10 cellular contexts compared by ENCODE assay signal in the genomic region with DNA sequence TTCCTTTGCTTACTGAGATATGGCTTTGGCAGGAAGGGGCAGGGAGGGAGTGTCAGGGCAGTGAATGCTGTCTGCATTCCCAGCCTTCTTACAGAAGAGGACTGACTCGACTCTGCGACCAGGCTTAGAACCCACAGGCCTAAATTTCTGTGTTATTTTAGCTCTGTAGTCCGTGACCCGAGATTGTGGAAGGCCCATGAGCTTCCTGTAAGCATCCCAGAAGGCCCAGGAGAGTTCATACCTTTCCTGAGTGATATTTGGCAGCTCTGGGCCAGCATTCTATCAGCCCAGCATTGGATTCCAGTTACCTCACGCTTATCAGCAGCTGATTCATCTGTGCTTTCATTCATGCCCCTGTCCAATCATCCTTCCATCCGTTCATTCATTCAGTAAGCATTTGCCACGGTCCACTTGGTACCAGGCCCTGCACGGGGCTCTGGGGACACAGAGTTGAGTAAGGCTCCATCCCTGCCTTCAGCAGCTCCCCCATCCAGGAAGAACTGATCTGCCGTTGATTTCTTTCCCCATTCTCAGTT. TPM values are rescaled to one million over a fixed set of nuclear protein-coding genes. Genes with fewer than 3 reads are reported as not detected.
DNase-seq lines count a peak whose midpoint lies in the region; ATAC-seq and TF ChIP-seq lines count a peak whose summit lies in the region.
"Had no signal": no experiment of that assay in that cellular context is flagged by ENCODE, and none has a peak within 500 bp of the region (broad histone marks: within the 10 kb centered on the region; RNA-seq: fewer than 3 reads in every experiment).

No MANE protein-coding gene starts in this region.

- DNase-seq in EH (ENCODE audit: low read depth) (peak; percentile 91), RWPE2 (ENCODE audit: low spot score) (no peak), fibroblast of villous mesenchyme (ENCODE audit: low read depth) (peak; percentile 68), gastrocnemius medialis (peak in 1 of 2 donors; percentile 49), NCI-H1417 treated with DMSO at 0.1 percent for 48 hours (lab: John Stamatoyannopoulos, UW) (no peak)
- DNase-seq in activated CD4-positive, alpha-beta T cell treated with anti-CD3 and anti-CD28 coated beads, Interleukin-2, amount 10 ng/mL, durations not matched to agents 7 days and 5 days = no peak
- no peak for DNase-seq in stimulated activated CD4-positive, alpha-beta T cell treated with anti-CD3 and anti-CD28 coated beads, Interleukin-12 subunit alpha, Interleukin-12 subunit beta, amount 100 ng/mL, for 4 hours
- DNase-seq in stimulated activated CD4-positive, alpha-beta T cell treated with anti-CD3 and anti-CD28 coated beads, Interleukin-4, amount 100 ng/mL, for 24 hours = no peak
- DNase-seq: activated naive CD4-positive, alpha-beta T cell; NCI-H1092 treated with DMSO at 0.1 percent for 48 hours had no signal

- H3K4me1 ChIP-seq in RWPE2 (ENCODE audit: insufficient read depth, poor library complexity, severe bottlenecking) = peaks cover 20% of the 10 kb centered on the region
- peaks cover 10 to 12% of the 10 kb centered on the region in 2 donors for H3K4me1 ChIP-seq in gastrocnemius medialis

- H3K9me3 Mint-ChIP-seq in activated CD4-positive, alpha-beta T cell treated with anti-CD3 and anti-CD28 coated beads, Interleukin-2, amount 10 ng/mL, durations not matched to agents 7 days and 5 days = no peaks in the 10 kb centered on the region

- peaks cover 2% of the 10 kb centered on the region for H3K4me1 Mint-ChIP-seq in activated CD4-positive, alpha-beta T cell treated with anti-CD3 and anti-CD28 coated beads, Interleukin-2, amount 10 ng/mL, durations not matched to agents 7 days and 5 days

- H3K4me3 ChIP-seq in RWPE2 (ENCODE audit: severe bottlenecking) (no peak overlapping the region), fibroblast of villous mesenchyme (ENCODE audit: low read depth, low read length) (no peak overlapping the region), gastrocnemius medialis (no peak overlapping the region)

- no peak for TF ChIP-seq CTCF in RWPE2 (IDR thresholded peaks at IDR 0.05; ENCODE audit: poor library complexity, severe bottlenecking)
- no peak for TF ChIP-seq CTCF in fibroblast of villous mesenchyme (IDR thresholded peaks at IDR 0.05; ENCODE audit: insufficient read depth, low read depth, low read length)
- TF ChIP-seq CTCF in gastrocnemius medialis (IDR thresholded peaks at IDR 0.05 in 4 of 5, conservative IDR thresholded peaks at IDR 0.05 in 1 of 5) = no peak

- H3K9me3 ChIP-seq in RWPE2 (ENCODE audit: severe bottlenecking) = no peaks in the 10 kb centered on the region
- no peaks in the 10 kb centered on the region for H3K9me3 ChIP-seq in gastrocnemius medialis

- H3K27ac ChIP-seq in RWPE2 (ENCODE audit: poor library complexity, severe bottlenecking) = peak overlapping the region; percentile 83
- H3K27ac ChIP-seq in gastrocnemius medialis = peak overlapping the region; percentile 39 to 67 (median 61)

- H3K27me3 Mint-ChIP-seq in activated CD4-positive, alpha-beta T cell treated with anti-CD3 and anti-CD28 coated beads, Interleukin-2, amount 10 ng/mL, durations not matched to agents 7 days and 5 days = no peaks in the 10 kb centered on the region

- POLR2A ChIA-PET in activated CD4-positive, alpha-beta T cell treated with anti-CD3 and anti-CD28 coated beads, Interleukin-2, amount 10 ng/mL, durations not matched to agents 7 days and 5 days (lab: Charles Lee) = no interaction called here

- no peak for TF ChIP-seq POLR2A in gastrocnemius medialis (IDR thresholded peaks at IDR 0.05)

- no peak overlapping the region for H3K4me3 Mint-ChIP-seq in activated CD4-positive, alpha-beta T cell treated with anti-CD3 and anti-CD28 coated beads, Interleukin-2, amount 10 ng/mL, durations not matched to agents 7 days and 5 days

- in situ Hi-C loops in gastrocnemius medialis (cut with MboI; ENCODE audit: low sequenced_read_pairs in 4 of 4) = loop anchor here (5.0 to 25.0 kb wide), 3 partner anchors 214 to 469 kb away; a partner anchor contains a TSS

- intact Hi-C loops in gastrocnemius medialis (cut with DNase I; ENCODE audit: low total_unique reads) = loop anchor here (10.0 kb wide), 1 partner anchor 466 kb away; no protein-coding TSS in a partner anchor

- ATAC-seq in RWPE2 (ENCODE audit: low read depth) = peak; percentile 81
- ATAC-seq in gastrocnemius medialis = peak; percentile 25 to 35

- H3K36me3 Mint-ChIP-seq in activated CD4-positive, alpha-beta T cell treated with anti-CD3 and anti-CD28 coated beads, Interleukin-2, amount 10 ng/mL, durations not matched to agents 7 days and 5 days (ENCODE audit: low read depth) = no peaks in the 10 kb centered on the region

- H3K27me3 ChIP-seq in RWPE2 (ENCODE audit: insufficient read depth, poor library complexity, severe bottlenecking) = no peaks in the 10 kb centered on the region
- no peaks in the 10 kb centered on the region for H3K27me3 ChIP-seq in gastrocnemius medialis

- CTCF ChIA-PET in activated CD4-positive, alpha-beta T cell treated with anti-CD3 and anti-CD28 coated beads, Interleukin-2, amount 10 ng/mL, durations not matched to agents 7 days and 5 days (lab: Charles Lee) = interaction anchor here (1.2 to 4.8 kb wide), 9 partner anchors 7 to 232 kb away, joined by 3 to 52 read pairs (median 9); no protein-coding TSS in a partner anchor

- H3K36me3 ChIP-seq in RWPE2 (ENCODE audit: low read depth) (peaks cover 74% of the 10 kb centered on the region), gastrocnemius medialis (peaks cover 0 to 24% of the 10 kb centered on the region in 2 donors)

- no peak overlapping the region for H3K27ac Mint-ChIP-seq in activated CD4-positive, alpha-beta T cell treated with anti-CD3 and anti-CD28 coated beads, Interleukin-2, amount 10 ng/mL, durations not matched to agents 7 days and 5 days

RNA-seq across cellular contexts. Expression of a gene that starts 28.2 kb away (rescaled TPM):
- total RNA-seq in fibroblast of villous mesenchyme (45.1 and 57.9 TPM in 2 replicates), gastrocnemius medialis (10 to 100 TPM; 24.8 to 50.4 (median 41.5) TPM)
- total RNA-seq in activated CD4-positive, alpha-beta T cell treated with anti-CD3 and anti-CD28 coated beads, Interleukin-2, amount 10 ng/mL, durations not matched to agents 7 days and 5 days = 10 to 100 TPM; 39.9 to 44.3 TPM

RNA-seq across cellular contexts. Expression of a gene that starts 52.5 kb away (rescaled TPM):
- total RNA-seq in fibroblast of villous mesenchyme (142 and 177 TPM in 2 replicates), gastrocnemius medialis (100 to 1,000 TPM; 101 to 183 (median 164) TPM)
- 100 to 1,000 TPM; 168 to 192 TPM for total RNA-seq in activated CD4-positive, alpha-beta T cell treated with anti-CD3 and anti-CD28 coated beads, Interleukin-2, amount 10 ng/mL, durations not matched to agents 7 days and 5 days

Comparison
In these comparisons a context has a peak if more than half of its experiments do, and no peak if none do; other contexts are left out.
1. DNase-seq: peak in EH (single experiment) and fibroblast of villous mesenchyme (single experiment); none in RWPE2 (single experiment), activated CD4-positive, alpha-beta T cell treated with anti-CD3 and anti-CD28 coated beads, Interleukin-2, amount 10 ng/mL, durations not matched to agents 7 days and 5 days (single experiment), stimulated activated CD4-positive, alpha-beta T cell treated with anti-CD3 and anti-CD28 coated beads, Interleukin-12 subunit alpha, Interleukin-12 subunit beta, amount 100 ng/mL, for 4 hours (single experiment), NCI-H1417 treated with DMSO at 0.1 percent for 48 hours (single experiment) and stimulated activated CD4-positive, alpha-beta T cell treated with anti-CD3 and anti-CD28 coated beads, Interleukin-4, amount 100 ng/mL, for 24 hours (single experiment).